Comparison of ENCODE assay signal across 17 cellular contexts in the genomic region with DNA sequence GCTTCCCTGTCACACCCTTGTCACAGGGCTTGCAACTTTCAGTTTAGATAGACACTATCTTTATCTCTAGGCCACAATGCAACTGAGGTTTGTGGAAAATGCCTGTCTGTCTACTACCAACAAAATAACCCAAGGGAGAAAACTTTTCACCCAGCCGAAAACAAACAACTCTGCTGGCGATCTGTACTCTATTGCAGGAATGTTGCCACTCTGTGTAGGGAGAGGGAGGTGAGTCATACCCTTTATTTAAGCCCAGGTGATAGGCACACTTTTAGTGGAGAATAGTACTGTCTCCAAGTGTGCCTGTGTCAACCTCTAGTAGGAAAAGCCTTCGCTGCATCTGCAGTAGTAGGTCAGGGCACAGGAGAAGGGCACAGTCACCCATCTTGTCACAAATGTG.
DNase-seq lines count a peak whose midpoint lies in the region; ATAC-seq, FAIRE-seq and TF ChIP-seq lines count a peak whose summit lies in the region.
"Had no signal": no experiment of that assay in that cellular context is flagged by ENCODE, and none has a peak within 500 bp of the region (broad histone marks: within the 10 kb centered on the region; RNA-seq: fewer than 3 reads in every experiment).

No MANE protein-coding gene starts in this region.

- no peak overlapping the region for H3K9ac ChIP-seq in HepG2 (ENCODE audit: insufficient read depth, low read depth, low read length)
- no peak overlapping the region for H3K9ac ChIP-seq in PC-3 (ENCODE audit: low read length)
- no peak overlapping the region for H3K9ac ChIP-seq in trophoblast cell (ENCODE audit: low read length)

- H4K8ac ChIP-seq in trophoblast cell (ENCODE audit: low read depth, low read length) = no peak overlapping the region

- no peak overlapping the region for H3K27ac ChIP-seq in HepG2 (ENCODE audit: extremely low read length, insufficient read depth, low read length)
- H3K27ac ChIP-seq in right lobe of liver = no peak overlapping the region
- H3K27ac ChIP-seq in PC-3 (ENCODE audit: low read length) = no peak overlapping the region
- H3K27ac ChIP-seq in trophoblast cell (ENCODE audit: low read depth, low read length) = no peak overlapping the region
- H3K27ac ChIP-seq in heart right ventricle = no peak overlapping the region
- no peak overlapping the region for H3K27ac ChIP-seq in tibial artery
- H3K27ac ChIP-seq: A549, C4-2B had no signal

- H4K20me1 ChIP-seq in HepG2 (ENCODE audit: insufficient read depth, low read length) (no peaks in the 10 kb centered on the region), PC-3 (ENCODE audit: low read length) (no peaks in the 10 kb centered on the region)

- intact Hi-C loops in HepG2 (cut with micrococcal nuclease; ENCODE audit: unreplicated experiment) = no loop called here
- intact Hi-C loops in right lobe of liver (cut with DNase I) = no loop called here
- intact Hi-C loops in PC-3 (cut with micrococcal nuclease) = no loop called here
- intact Hi-C loops in heart right ventricle (cut with DNase I) = no loop called here
- intact Hi-C loops in tibial artery (cut with DNase I; ENCODE audit: low total_unique reads) = no loop called here

- H4K12ac ChIP-seq in trophoblast cell (ENCODE audit: low read depth, low read length) = no peak overlapping the region

- H3K36me3 ChIP-seq in HepG2 (replicated peaks in 1 of 2; ENCODE audit: control insufficient read depth in 1 of 2, insufficient read depth in 2 of 2, low read length in 2 of 2) (no peaks in the 10 kb centered on the region), right lobe of liver (no peaks in the 10 kb centered on the region), PC-3 (ENCODE audit: low read depth, low read length) (no peaks in the 10 kb centered on the region), trophoblast cell (ENCODE audit: control insufficient read depth in 1 of 2, insufficient read depth in 2 of 2, low read length in 2 of 2) (no peaks in the 10 kb centered on the region), heart right ventricle (no peaks in the 10 kb centered on the region), tibial artery (no peaks in the 10 kb centered on the region)
- H3K36me3 ChIP-seq: BE2C had no signal

- CTCF ChIA-PET in HepG2 (lab: Yijun Ruan, JAX; ENCODE audit: low intra/inter-chr PET ratio, low total read pairs) (no interaction called here), PC-3 (lab: Charles Lee) (no interaction called here)

- TF ChIP-seq CTCF in HepG2 (CRISPR knock-in tag; IDR thresholded peaks at IDR 0.05) (no peak), right lobe of liver (IDR thresholded peaks at IDR 0.05) (no peak), PC-3 (conservative IDR thresholded peaks at IDR 0.05; ENCODE audit: low read depth, low read length) (no peak), epithelial cell of esophagus (IDR thresholded peaks at IDR 0.05; ENCODE audit: insufficient read depth, low read depth, low read length, missing control alignments) (no peak), heart right ventricle (IDR thresholded peaks at IDR 0.05) (no peak), tibial artery (IDR thresholded peaks at IDR 0.05) (no peak)

- no peaks in the 10 kb centered on the region for H3K79me1 ChIP-seq in trophoblast cell (ENCODE audit: low read length)

- no peak for FAIRE-seq in HepG2 (lab: Jason Lieb, UNC)
- FAIRE-seq: A549, GM12892 had no signal

- H3K4me1 ChIP-seq in HepG2 (ENCODE audit: insufficient read depth, low read length) (no peaks in the 10 kb centered on the region), right lobe of liver (no peaks in the 10 kb centered on the region), PC-3 (ENCODE audit: insufficient read depth, low read length) (no peaks in the 10 kb centered on the region), trophoblast cell (ENCODE audit: control insufficient read depth in 1 of 2, insufficient read depth in 2 of 2, low read length in 2 of 2) (peaks cover 0 to 4% of the 10 kb centered on the region in 2 experiments), heart right ventricle (no peaks in the 10 kb centered on the region), tibial artery (no peaks in the 10 kb centered on the region)
- H3K4me1 ChIP-seq: A549, BE2C had no signal

- TF ChIP-seq POLR2A in HepG2 (IDR thresholded peaks at IDR 0.05; ENCODE audit: insufficient read depth in 1 of 2, low read depth in 2 of 2, low read length in 2 of 2) (no peak), right lobe of liver (IDR thresholded peaks at IDR 0.05) (no peak)

- no peak overlapping the region for H4K91ac ChIP-seq in trophoblast cell (ENCODE audit: low read depth, low read length)

- H3K4me2 ChIP-seq in HepG2 (ENCODE audit: low read depth, low read length) = no peak overlapping the region
- H3K4me2 ChIP-seq in PC-3 (ENCODE audit: low read length) = no peak overlapping the region
- no peak overlapping the region for H3K4me2 ChIP-seq in trophoblast cell (ENCODE audit: low read length)
- H3K4me2 ChIP-seq: A549 had no signal

- ATAC-seq in HepG2 = peak; percentile 51; the same call in 1 of the 3 replicates
- ATAC-seq in right lobe of liver = no peak
- ATAC-seq in PC-3 = no peak
- no peak for ATAC-seq in heart right ventricle
- ATAC-seq: A549, HCT116 had no signal

- no peak overlapping the region for H3K23ac ChIP-seq in trophoblast cell (ENCODE audit: low read length)

- H2AFZ ChIP-seq in HepG2 (ENCODE audit: low read length) (no peak overlapping the region), PC-3 (ENCODE audit: low read length) (no peak overlapping the region), trophoblast cell (ENCODE audit: insufficient read depth, low read length, poor library complexity) (no peak overlapping the region)

- TF ChIP-seq RAD21 in HepG2 (CRISPR knock-in tag; IDR thresholded peaks at IDR 0.05) = no peak

- no peak overlapping the region for H2BK12ac ChIP-seq in trophoblast cell (ENCODE audit: low read length)

- TF ChIP-seq EP300 in HepG2 (IDR thresholded peaks at IDR 0.05; ENCODE audit: low read depth in 2 of 2, low read length in 2 of 2) (no peak), HepG2 (CRISPR knock-in tag; IDR thresholded peaks at IDR 0.05; ENCODE audit: borderline replicate concordance) (no peak)

- no peak overlapping the region for H2BK5ac ChIP-seq in trophoblast cell (ENCODE audit: low read depth, low read length, poor library complexity)

- POLR2A ChIA-PET in HepG2 (lab: Yijun Ruan, JAX) (no interaction called here), PC-3 (lab: Charles Lee; ENCODE audit: unreplicated experiment) (no interaction called here)

- no TSS peak for BruUV-seq in HepG2 (replicated peaks; lab: Mats Ljungman, UMichigan)
- no TSS peak for BruUV-seq in PC-3 (replicated peaks; lab: Mats Ljungman, UMichigan)

- WGBS in HepG2 (ENCODE audit: low lambda C conversion rate) = 6% methylated on average over 2 of the region's 3 CpGs
- 100% methylated on average over 1 of the region's 3 CpGs for WGBS in right lobe of liver (ENCODE audit: insufficient coverage, low coverage, low lambda C conversion rate, missing lambda C conversion rate)
- WGBS in trophoblast cell (ENCODE audit: extremely low coverage, insufficient coverage, insufficient read length) = no CpG with 5 or more reads among the region's 3 CpGs
- 83 to 84% methylated on average over 3 of the region's 3 CpGs for WGBS in heart right ventricle, 2 donors

- no peak overlapping the region for H3K4ac ChIP-seq in trophoblast cell (ENCODE audit: low read depth, low read length)

- no peak overlapping the region for H2AK5ac ChIP-seq in trophoblast cell (ENCODE audit: low read length)

- in situ Hi-C loops in HepG2 (cut with HindIII; ENCODE audit: extremely low pct_ligation_motif_present, low pct_unique_long_range_greater_than_20kb) = no loop called here

- H3K27me3 ChIP-seq in HepG2 (ENCODE audit: control insufficient read depth in 1 of 2, insufficient read depth in 2 of 2, low read length in 2 of 2) (no peaks in the 10 kb centered on the region), right lobe of liver (no peaks in the 10 kb centered on the region), PC-3 (ENCODE audit: low read length) (no peaks in the 10 kb centered on the region), trophoblast cell (ENCODE audit: insufficient read depth, low read length) (no peaks in the 10 kb centered on the region), heart right ventricle (no peaks in the 10 kb centered on the region), tibial artery (no peaks in the 10 kb centered on the region)
- H3K27me3 ChIP-seq: BE2C had no signal

- no peaks in the 10 kb centered on the region for H3K9me2 ChIP-seq in PC-3 (replicated peaks; ENCODE audit: low read length)

- no peak overlapping the region for H3K4me3 ChIP-seq in HepG2 (replicated peaks in 1 of 3; ENCODE audit: insufficient read depth in 1 of 3, low read depth in 2 of 3, low read length in 3 of 3)
- no peak overlapping the region for H3K4me3 ChIP-seq in right lobe of liver
- H3K4me3 ChIP-seq in PC-3 (ENCODE audit: low read length) = no peak overlapping the region
- no peak overlapping the region for H3K4me3 ChIP-seq in epithelial cell of esophagus (ENCODE audit: low read length)
- no peak overlapping the region for H3K4me3 ChIP-seq in trophoblast cell (ENCODE audit: low read depth, low read length)
- no peak overlapping the region for H3K4me3 ChIP-seq in heart right ventricle
- H3K4me3 ChIP-seq in tibial artery = no peak overlapping the region
- H3K4me3 ChIP-seq: A549 had no signal

- H3K18ac ChIP-seq in trophoblast cell (ENCODE audit: low read length) = no peak overlapping the region

- no peak overlapping the region for H3K14ac ChIP-seq in trophoblast cell (ENCODE audit: low read length)

- H3K79me2 ChIP-seq in HepG2 (ENCODE audit: insufficient read depth, low read length) = no peaks in the 10 kb centered on the region
- no peaks in the 10 kb centered on the region for H3K79me2 ChIP-seq in PC-3 (ENCODE audit: low read length)
- H3K79me2 ChIP-seq in trophoblast cell (ENCODE audit: control insufficient read depth, insufficient read depth, low read length, poor library complexity) = no peaks in the 10 kb centered on the region

- no peak for DNase-seq in HepG2 (ENCODE audit: low spot score)
- DNase-seq in right lobe of liver = no peak
- peak; percentile 14 for DNase-seq in PC-3
- DNase-seq in epithelial cell of esophagus (ENCODE audit: low read depth) = peak; percentile 17
- peak; percentile 13 to 64 for DNase-seq in trophoblast cell
- DNase-seq in heart right ventricle = no peak
- DNase-seq in activated CD4-positive, alpha-beta T cell treated with anti-CD3 and anti-CD28 coated beads, Interleukin-2, amount 50 U/mL, for 4 hours = no peak
- no peak for DNase-seq in tibial artery
- DNase-seq: BE2C; CD4-positive, alpha-beta memory T cell; DND-41; GDM1; IMR-90 had no signal

- H2BK120ac ChIP-seq in trophoblast cell (ENCODE audit: insufficient read depth, low read length, poor library complexity) = no peak overlapping the region

- peaks cover 18% of the 10 kb centered on the region; the same call in 1 of the 2 replicates for H3K9me3 ChIP-seq in HepG2 (ENCODE audit: low read length)
- H3K9me3 ChIP-seq in right lobe of liver = no peaks in the 10 kb centered on the region
- H3K9me3 ChIP-seq in PC-3 (ENCODE audit: low read length) = 0 out of 2 replicates have a peak, but pooled peaks cover 12% of the 10 kb centered on the region
- H3K9me3 ChIP-seq in trophoblast cell (ENCODE audit: insufficient read depth, low read depth, low read length) = peaks cover 2% of the 10 kb centered on the region
- peaks cover 0 to 51% (median 21%) of the 10 kb centered on the region in 11 donors for H3K9me3 ChIP-seq in heart right ventricle
- peaks cover 0 to 11% (median 7%) of the 10 kb centered on the region in 3 donors for H3K9me3 ChIP-seq in tibial artery
- H3K9me3 ChIP-seq: BE2C had no signal

- no peaks in the 10 kb centered on the region for H3F3A ChIP-seq in PC-3 (ENCODE audit: low read length, unreplicated experiment)

Comparison
In these comparisons a context has a peak if more than half of its experiments do, and no peak if none do; other contexts are left out.
1. DNase-seq: peak in PC-3 (single experiment), epithelial cell of esophagus (single experiment) and trophoblast cell (2 of 2); none in HepG2 (single experiment), right lobe of liver (0 of 3), heart right ventricle (0 of 2), activated CD4-positive, alpha-beta T cell treated with anti-CD3 and anti-CD28 coated beads, Interleukin-2, amount 50 U/mL, for 4 hours (0 of 2) and tibial artery (0 of 2).